In the genomic region with DNA sequence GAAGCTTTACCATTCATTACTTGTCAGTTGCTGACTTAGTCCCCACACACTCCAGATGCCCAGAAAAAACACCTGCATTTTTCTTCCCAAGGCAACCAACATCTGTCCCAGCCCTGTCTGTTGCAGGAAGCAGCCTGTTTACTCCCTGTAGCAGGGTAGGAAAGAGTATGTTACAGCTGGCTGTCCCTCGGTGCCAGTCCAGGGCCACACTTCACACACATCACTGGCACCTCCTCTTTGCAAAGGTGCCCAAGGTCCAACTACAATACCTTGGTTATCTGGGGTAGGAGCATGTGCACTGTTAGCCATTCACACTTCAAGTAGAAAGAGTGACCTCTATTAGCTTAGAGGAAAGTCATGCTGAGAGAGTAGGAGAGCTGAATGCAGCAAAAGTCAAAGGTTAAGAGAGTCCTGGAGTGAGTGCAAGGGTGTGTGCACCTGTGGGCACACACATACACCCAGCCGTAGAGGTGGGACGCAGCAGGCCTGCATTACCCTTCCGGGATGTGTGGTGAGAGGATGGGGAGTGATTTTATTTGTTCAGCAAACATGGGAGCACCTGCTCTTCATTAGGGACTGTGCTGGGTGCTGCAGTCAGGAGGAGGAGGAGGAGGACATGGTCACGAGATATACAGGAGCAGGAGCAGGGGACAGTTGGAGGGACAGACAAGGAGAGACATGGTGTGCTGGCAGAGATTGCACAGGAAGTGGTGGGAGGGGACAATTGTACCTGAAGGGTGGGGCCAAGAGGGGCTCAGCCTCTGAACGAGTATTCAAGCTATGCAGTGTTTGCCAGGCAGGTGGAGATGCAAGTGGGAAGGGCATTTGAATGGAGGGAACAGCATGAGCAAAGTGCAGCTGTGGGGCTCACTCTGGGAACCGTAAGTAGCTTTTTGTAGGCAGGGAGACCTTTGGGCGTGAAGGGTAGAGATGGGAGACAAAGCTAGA, we compare ENCODE assay signal across 24 cellular contexts.
DNase-seq lines count a peak whose midpoint lies in the region; ATAC-seq, FAIRE-seq and TF ChIP-seq lines count a peak whose summit lies in the region.
"Had no signal": no experiment of that assay in that cellular context is flagged by ENCODE, and none has a peak within 500 bp of the region (broad histone marks: within the 10 kb centered on the region; RNA-seq: fewer than 3 reads in every experiment).

No MANE protein-coding gene starts in this region.

- H3K4me1 Mint-ChIP-seq in natural killer cell: no peaks in the 10 kb centered on the region
- H3K4me1 Mint-ChIP-seq: B cell had no signal

- H3K4me1 ChIP-seq in HepG2 (ENCODE audit: insufficient read depth, low read length) (no peaks in the 10 kb centered on the region), right lobe of liver (no peaks in the 10 kb centered on the region), heart right ventricle (no peaks in the 10 kb centered on the region)
- H3K4me1 ChIP-seq: foreskin keratinocyte, HAP-1, thyroid gland had no signal

- intact Hi-C loops in HepG2 (cut with micrococcal nuclease; ENCODE audit: unreplicated experiment) (no loop called here), right lobe of liver (cut with DNase I) (no loop called here), natural killer cell (cut with micrococcal nuclease) (no loop called here), heart right ventricle (cut with DNase I) (no loop called here)

- in situ Hi-C loops in HepG2 (cut with HindIII; ENCODE audit: extremely low pct_ligation_motif_present, low pct_unique_long_range_greater_than_20kb): no loop called here

- TF ChIP-seq POLR2A in HepG2 (IDR thresholded peaks at IDR 0.05; ENCODE audit: insufficient read depth in 1 of 2, low read depth in 2 of 2, low read length in 2 of 2) (no peak), right lobe of liver (IDR thresholded peaks at IDR 0.05) (no peak)

- 13% methylated on average over 8 of the region's 8 CpGs for WGBS in HepG2 (ENCODE audit: low lambda C conversion rate)
- 55% methylated on average over 5 of the region's 8 CpGs for WGBS in right lobe of liver (ENCODE audit: insufficient coverage, low coverage, low lambda C conversion rate, missing lambda C conversion rate)
- WGBS in heart right ventricle, 2 donors: 75 to 77% methylated on average over 8 of the region's 8 CpGs

- no peaks in the 10 kb centered on the region for H3K36me3 Mint-ChIP-seq in natural killer cell
- H3K36me3 Mint-ChIP-seq: stimulated activated naive B cell treated with anti-CD40 and anti-IgM and Interleukin-4, amounts not matched to agents 10 μg/mL and 1 μg/mL and 100 μg/mL, for 72 hours had no signal

- no peaks in the 10 kb centered on the region for H3K9me3 Mint-ChIP-seq in natural killer cell
- H3K9me3 Mint-ChIP-seq: stimulated activated naive B cell treated with anti-CD40 and anti-IgM and Interleukin-4, amounts not matched to agents 10 μg/mL and 1 μg/mL and 100 μg/mL, for 72 hours; T-helper 1 cell treated with Interleukin-12 subunit alpha and Interleukin-12 subunit beta and Interleukin-4 antibody, amounts not matched to agents 30 μg/mL and 1 μg/mL, for 36 hours had no signal

- H3K4me3 Mint-ChIP-seq in natural killer cell: no peak overlapping the region
- H3K4me3 Mint-ChIP-seq: B cell; stimulated activated naive B cell treated with anti-CD40 and anti-IgM and Interleukin-4, amounts not matched to agents 10 μg/mL and 1 μg/mL and 100 μg/mL, for 72 hours; T-helper 1 cell treated with Interleukin-12 subunit alpha and Interleukin-12 subunit beta and Interleukin-4 antibody, amounts not matched to agents 30 μg/mL and 1 μg/mL, for 36 hours had no signal

- BruUV-seq in HepG2 (replicated peaks; lab: Mats Ljungman, UMichigan): no TSS peak

- H3K27ac ChIP-seq in HepG2 (ENCODE audit: extremely low read length, insufficient read depth, low read length) (no peak overlapping the region), right lobe of liver (no peak overlapping the region), heart right ventricle (no peak overlapping the region)
- H3K27ac ChIP-seq: dorsolateral prefrontal cortex, foreskin keratinocyte, ovary, thyroid gland, VCaP had no signal

- H3K36me3 ChIP-seq in HepG2 (replicated peaks in 1 of 2; ENCODE audit: control insufficient read depth in 1 of 2, insufficient read depth in 2 of 2, low read length in 2 of 2): no peaks in the 10 kb centered on the region
- H3K36me3 ChIP-seq in right lobe of liver: no peaks in the 10 kb centered on the region
- H3K36me3 ChIP-seq in bronchial epithelial cell (ENCODE audit: control insufficient read depth, insufficient read depth, low read length): no peaks in the 10 kb centered on the region
- no peaks in the 10 kb centered on the region for H3K36me3 ChIP-seq in heart right ventricle
- H3K36me3 ChIP-seq: HAP-1, ovary, thyroid gland had no signal

- DNase-seq in HepG2 (ENCODE audit: low spot score): no peak
- no peak for DNase-seq in right lobe of liver
- DNase-seq in NCI-H510A (lab: John Stamatoyannopoulos, UW): peak; percentile 87
- DNase-seq in bronchial epithelial cell (ENCODE audit: low read depth): no peak
- no peak for DNase-seq in natural killer cell
- DNase-seq in kidney glomerular epithelial cell (lab: John Stamatoyannopoulos, UW): no peak
- no peak for DNase-seq in heart right ventricle
- DNase-seq: 8988T; activated effector memory CD4-positive, alpha-beta T cell treated with anti-CD3 and anti-CD28 coated beads, Interleukin-2, amount 50 U/mL, for 16 hours; dorsolateral prefrontal cortex; foreskin keratinocyte; GDM1; islet precursor cell; KBM-7; NCI-H226; ovary; SIG-M5; stimulated activated naive B cell treated with anti-CD40 and anti-IgM and Interleukin-4, amounts not matched to agents 10 μg/mL and 1 μg/mL and 100 μg/mL, for 72 hours; thyroid gland had no signal

- POLR2A ChIA-PET in HepG2 (lab: Yijun Ruan, JAX): no interaction called here

- TF ChIP-seq CTCF in HepG2 (CRISPR knock-in tag; IDR thresholded peaks at IDR 0.05) (no peak), right lobe of liver (IDR thresholded peaks at IDR 0.05) (no peak), bronchial epithelial cell (IDR thresholded peaks at IDR 0.05; ENCODE audit: insufficient read depth, low read length, severe bottlenecking) (no peak), natural killer cell (IDR thresholded peaks at IDR 0.05) (no peak), heart right ventricle (IDR thresholded peaks at IDR 0.05) (no peak)

- no peak overlapping the region for H2AFZ ChIP-seq in HepG2 (ENCODE audit: low read length)

- H3K27me3 Mint-ChIP-seq in natural killer cell (ENCODE audit: low read depth in 2 of 2): peaks cover 0 to 4% of the 10 kb centered on the region in 2 donors

- no peak overlapping the region for H3K4me3 ChIP-seq in HepG2 (replicated peaks in 1 of 3; ENCODE audit: insufficient read depth in 1 of 3, low read depth in 2 of 3, low read length in 3 of 3)
- no peak overlapping the region for H3K4me3 ChIP-seq in right lobe of liver
- no peak overlapping the region for H3K4me3 ChIP-seq in bronchial epithelial cell (ENCODE audit: low read depth, low read length)
- no peak overlapping the region for H3K4me3 ChIP-seq in heart right ventricle
- H3K4me3 ChIP-seq: dorsolateral prefrontal cortex, HAP-1, ovary, thyroid gland had no signal

- H3K27me3 ChIP-seq in HepG2 (ENCODE audit: control insufficient read depth in 1 of 2, insufficient read depth in 2 of 2, low read length in 2 of 2) (peaks cover 3 to 19% of the 10 kb centered on the region in 2 experiments; a peak in 2 of 5 replicates), right lobe of liver (no peaks in the 10 kb centered on the region), bronchial epithelial cell (ENCODE audit: control insufficient read depth, insufficient read depth, low read length) (no peaks in the 10 kb centered on the region), heart right ventricle (no peaks in the 10 kb centered on the region)
- H3K27me3 ChIP-seq: ovary, thyroid gland had no signal

- ATAC-seq in HepG2 (peak; percentile 23; the same call in 2 of the 3 replicates), right lobe of liver (no peak), natural killer cell (no peak), HG03460 (IDR thresholded peaks at IDR 0.05; ENCODE audit: unreplicated experiment) (no peak), heart right ventricle (no peak)
- ATAC-seq: foreskin keratinocyte; stimulated activated naive B cell treated with anti-CD40 and anti-IgM and Interleukin-4, amounts not matched to agents 10 μg/mL and 1 μg/mL and 100 μg/mL, for 72 hours had no signal

- no peak overlapping the region for H3K27ac Mint-ChIP-seq in natural killer cell
- H3K27ac Mint-ChIP-seq: B cell; stimulated activated naive B cell treated with anti-CD40 and anti-IgM and Interleukin-4, amounts not matched to agents 10 μg/mL and 1 μg/mL and 100 μg/mL, for 72 hours; T-helper 1 cell treated with Interleukin-12 subunit alpha and Interleukin-12 subunit beta and Interleukin-4 antibody, amounts not matched to agents 30 μg/mL and 1 μg/mL, for 36 hours had no signal

- no peak overlapping the region for H3K4me2 ChIP-seq in HepG2 (ENCODE audit: low read depth, low read length)

- no peak for TF ChIP-seq RAD21 in HepG2 (CRISPR knock-in tag; IDR thresholded peaks at IDR 0.05)

- no peak for TF ChIP-seq EP300 in HepG2 (IDR thresholded peaks at IDR 0.05; ENCODE audit: low read depth in 2 of 2, low read length in 2 of 2)
- TF ChIP-seq EP300 in HepG2 (CRISPR knock-in tag; IDR thresholded peaks at IDR 0.05; ENCODE audit: borderline replicate concordance): no peak

- no peak for FAIRE-seq in HepG2 (lab: Jason Lieb, UNC)
- FAIRE-seq in bronchial epithelial cell (lab: Jason Lieb, UNC): peak; percentile 62

- H4K20me1 ChIP-seq in HepG2 (ENCODE audit: insufficient read depth, low read length): no peaks in the 10 kb centered on the region

- H3K9me3 ChIP-seq in HepG2 (ENCODE audit: low read length) (no peaks in the 10 kb centered on the region), right lobe of liver (no peaks in the 10 kb centered on the region), heart right ventricle (peaks cover 0 to 13% (median 0%) of the 10 kb centered on the region in 11 donors)
- H3K9me3 ChIP-seq: HAP-1, ovary, thyroid gland had no signal

- CTCF ChIA-PET in HepG2 (lab: Yijun Ruan, JAX; ENCODE audit: low intra/inter-chr PET ratio, low total read pairs): no interaction called here

- H3K79me2 ChIP-seq in HepG2 (ENCODE audit: insufficient read depth, low read length): no peaks in the 10 kb centered on the region

- no peak overlapping the region for H3K9ac ChIP-seq in HepG2 (ENCODE audit: insufficient read depth, low read depth, low read length)

TF ChIP-seq in HepG2, 621 proteins besides CTCF, POLR2A, EP300 and RAD21:
- no peak for TF ChIP-seq SALL2 (CRISPR knock-in tag; IDR thresholded peaks at IDR 0.05)
- TF ChIP-seq ZNF263 (CRISPR knock-in tag; IDR thresholded peaks at IDR 0.05): peak; percentile 70
